In genomic region chrX:149002320-149002719, GRCh38 we compare ENCODE assay signal across 32 cellular contexts.
"Had no signal": no experiment of that assay in that cellular context is flagged by ENCODE, and none has a peak within 500 bp of the region (broad histone marks: within the 10 kb centered on the region; RNA-seq: fewer than 3 reads in every experiment).

No MANE protein-coding gene starts in this region.

- ATAC-seq: activated CD8-positive, alpha-beta T cell treated with anti-CD3 and anti-CD28 coated beads for 36 hours; activated naive CD4-positive, alpha-beta T cell treated with anti-CD3 and anti-CD28 coated beads, Interleukin-2, amount 50 U/mL, for 72 hours; activated T-cell treated with anti-CD3 and anti-CD28 coated beads, Interleukin-2, amount 50 U/mL, for 4 hours; activated T-cell treated with anti-CD3 and anti-CD28 coated beads, Interleukin-2, amount 50 U/mL, for 72 hours; activated T-helper 17 cell treated with anti-CD3 and anti-CD28 coated beads, Interleukin-2, amount 50 U/mL, for 72 hours had no signal

- H3K27ac ChIP-seq: adrenal gland, cardiac muscle cell, VCaP had no signal

- H3K9me3 ChIP-seq: adrenal gland had no signal

- DNase-seq: activated B cell treated with CpG ODN at 0.5 μM for 24 hours; activated CD4-positive, alpha-beta memory T cell treated with anti-CD3 and anti-CD28 coated beads for 36 hours; activated CD4-positive, alpha-beta T cell treated with anti-CD3 and anti-CD28 coated beads for 4 hours; activated CD4-positive, alpha-beta T cell treated with anti-CD3 and anti-CD28 coated beads, Interleukin-2, amount 10 ng/mL, durations not matched to agents 24 days and 14 days; activated CD4-positive, alpha-beta T cell treated with anti-CD3 and anti-CD28 coated beads, Interleukin-2, amount 50 U/mL, for 1 hour; activated CD4-positive, alpha-beta T cell treated with anti-CD3 and anti-CD28 coated beads, Interleukin-2, amount 50 U/mL, for 4 hours; activated CD4-positive, CD25-positive, alpha-beta regulatory T cell treated with anti-CD3 and anti-CD28 coated beads, Interleukin-2, amount 50 U/mL, for 72 hours; activated CD8-positive, alpha-beta memory T cell treated with anti-CD3 and anti-CD28 coated beads, Interleukin-2, amount 50 U/mL, for 4 hours; activated CD8-positive, alpha-beta T cell treated with anti-CD3 and anti-CD28 coated beads for 36 hours; activated effector memory CD4-positive, alpha-beta T cell treated with anti-CD3 and anti-CD28 coated beads, Interleukin-2, amount 50 U/mL, for 16 hours; activated gamma-delta T cell treated with Interleukin-2 at 50 U/mL for 16 hours; activated naive CD4-positive, alpha-beta T cell; activated naive CD4-positive, alpha-beta T cell treated with anti-CD3 and anti-CD28 coated beads for 36 hours; activated naive CD4-positive, alpha-beta T cell treated with anti-CD3 and anti-CD28 coated beads, Interleukin-2, amount 50 U/mL, for 16 hours; activated naive CD8-positive, alpha-beta T cell treated with anti-CD3 and anti-CD28 coated beads for 36 hours; activated T-cell treated with anti-CD3 and anti-CD28 coated beads for 4 hours; activated T-cell treated with anti-CD3 and anti-CD28 coated beads, Interleukin-2, amount 50 U/mL, for 1 hour; activated T-cell treated with anti-CD3 and anti-CD28 coated beads, Interleukin-2, amount 50 U/mL, for 4 hours; activated T-cell treated with anti-CD3 and anti-CD28 coated beads, Interleukin-2, amount 50 U/mL, for 72 hours; adrenal gland; amniotic stem cell; aorta; caudate nucleus; cerebellar nuclear complex; T-helper 2 cell; T-helper 9 cell had no signal

- H3K4me1 ChIP-seq: adrenal gland had no signal

- H3K27me3 ChIP-seq: cardiac muscle cell had no signal

- H3K36me3 ChIP-seq: adrenal gland, cardiac muscle cell had no signal

- FAIRE-seq: bronchial epithelial cell, TTC549 had no signal

- H3K4me3 ChIP-seq: adrenal gland, cardiac muscle cell had no signal
